ENCODE assay signal across 9 cellular contexts in the genomic region with DNA sequence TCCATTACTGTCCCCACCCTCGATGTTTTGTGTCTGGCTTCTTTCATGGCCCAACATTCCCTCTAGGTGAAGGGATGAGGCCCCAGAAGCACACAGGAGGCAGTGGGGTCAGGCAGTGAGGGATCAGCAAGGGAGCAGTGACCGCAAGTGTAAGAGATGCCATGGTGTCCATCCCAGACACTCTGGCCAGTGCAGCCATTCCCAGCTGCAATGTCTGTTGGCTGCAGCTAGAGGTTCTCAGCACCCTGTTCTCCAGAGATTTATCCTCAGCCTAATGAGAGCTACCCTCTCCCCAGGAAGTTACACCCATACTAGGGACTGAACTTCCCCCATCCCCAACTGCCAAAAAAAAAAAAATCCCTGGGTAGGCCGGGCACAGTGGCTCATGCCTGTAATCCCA. TPM values are rescaled to one million over a fixed set of nuclear protein-coding genes. Genes with fewer than 3 reads are reported as not detected.
A peak's percentile ranks its signal among the peaks of the same experiment; 100 is the strongest.
DNase-seq lines count a peak whose midpoint lies in the region; ATAC-seq and TF ChIP-seq lines count a peak whose summit lies in the region.
"Had no signal": no experiment of that assay in that cellular context is flagged by ENCODE, and none has a peak within 500 bp of the region (broad histone marks: within the 10 kb centered on the region; RNA-seq: fewer than 3 reads in every experiment).

No MANE protein-coding gene starts in this region.

- intact Hi-C loops in natural killer cell (cut with micrococcal nuclease) (no loop called here), right cardiac atrium (cut with DNase I) (loop anchor here (5.0 to 10.0 kb wide), 2 partner anchors 50 to 53 kb away; no protein-coding TSS in a partner anchor)

- H3K4me3 ChIP-seq in right cardiac atrium (ENCODE audit: low read length) (no peak overlapping the region), HAP-1 (no peak overlapping the region)

- H3K9me3 ChIP-seq in right cardiac atrium (ENCODE audit: control insufficient read depth, low read length) (no peaks in the 10 kb centered on the region), HAP-1 (no peaks in the 10 kb centered on the region)

- no peak for TF ChIP-seq CTCF in natural killer cell (IDR thresholded peaks at IDR 0.05)

- DNase-seq in natural killer cell (no peak), SW480 (ENCODE audit: low spot score) (peak; percentile 9), right cardiac atrium (peak in 1 of 3 donors; percentile 69), HAP-1 (ENCODE audit: low spot score in 2 of 2) (no peak), NCI-H446 treated with DMSO at 0.1 percent for 48 hours (lab: John Stamatoyannopoulos, UW) (no peak)
- no peak for DNase-seq in natural killer cell treated with Interleukin-12 subunit alpha and Interleukin-12 subunit beta and Interleukin-15 and Interleukin-18, amount 100 ng/mL, for 72 hours (ENCODE audit: low spot score)
- no peak for DNase-seq in stimulated activated CD4-positive, alpha-beta T cell treated with anti-CD3 and anti-CD28 coated beads, Interleukin-12 subunit alpha, Interleukin-12 subunit beta, amount 100 ng/mL, for 4 hours
- no peak for DNase-seq in effector CD8-positive, alpha-beta T cell (lab: John Stamatoyannopoulos, UW)
- DNase-seq: glutamatergic neuron had no signal

- in situ Hi-C loops in HAP-1 (cut with MboI; ENCODE audit: low sequenced_read_pairs), result no loop called here

- H3K4me3 Mint-ChIP-seq in natural killer cell, result no peak overlapping the region
- H3K4me3 Mint-ChIP-seq in natural killer cell treated with Interleukin-12 subunit alpha and Interleukin-12 subunit beta and Interleukin-15 and Interleukin-18, amount 100 ng/mL, for 72 hours, result no peak overlapping the region

- no peaks in the 10 kb centered on the region for H3K27me3 ChIP-seq in right cardiac atrium (ENCODE audit: control insufficient read depth, insufficient read depth)
- H3K27me3 ChIP-seq in HAP-1 (ENCODE audit: low read depth), result no peaks in the 10 kb centered on the region

- H3K4me1 ChIP-seq in right cardiac atrium (ENCODE audit: control insufficient read depth, insufficient read depth, low read length) (no peaks in the 10 kb centered on the region), HAP-1 (peaks cover 8% of the 10 kb centered on the region)

- ATAC-seq in natural killer cell (no peak), right cardiac atrium (peak; percentile 83)
- no peak for ATAC-seq in natural killer cell treated with Interleukin-12 subunit alpha and Interleukin-12 subunit beta and Interleukin-15 and Interleukin-18, amount 100 ng/mL, for 72 hours

- H3K27me3 Mint-ChIP-seq in natural killer cell (ENCODE audit: low read depth in 2 of 2), result no peaks in the 10 kb centered on the region
- no peaks in the 10 kb centered on the region for H3K27me3 Mint-ChIP-seq in natural killer cell treated with Interleukin-12 subunit alpha and Interleukin-12 subunit beta and Interleukin-15 and Interleukin-18, amount 100 ng/mL, for 72 hours

- H3K4me1 Mint-ChIP-seq in natural killer cell, result peaks cover 57 to 75% of the 10 kb centered on the region in 2 donors
- H3K4me1 Mint-ChIP-seq in natural killer cell treated with Interleukin-12 subunit alpha and Interleukin-12 subunit beta and Interleukin-15 and Interleukin-18, amount 100 ng/mL, for 72 hours (ENCODE audit: low read depth in 2 of 2), result peaks cover 52 to 70% of the 10 kb centered on the region in 2 donors

- no peak overlapping the region for H3K27ac ChIP-seq in right cardiac atrium (ENCODE audit: low read length)

- H3K27ac Mint-ChIP-seq in natural killer cell, result peak overlapping the region; percentile 94 to 97
- H3K27ac Mint-ChIP-seq in natural killer cell treated with Interleukin-12 subunit alpha and Interleukin-12 subunit beta and Interleukin-15 and Interleukin-18, amount 100 ng/mL, for 72 hours, result peak overlapping the region in 1 of 2 donors; percentile 91

- peaks cover 8% of the 10 kb centered on the region for H3K36me3 Mint-ChIP-seq in natural killer cell
- no peaks in the 10 kb centered on the region for H3K36me3 Mint-ChIP-seq in natural killer cell treated with Interleukin-12 subunit alpha and Interleukin-12 subunit beta and Interleukin-15 and Interleukin-18, amount 100 ng/mL, for 72 hours

- 70% methylated on average over 3 of the region's 3 CpGs for WGBS in right cardiac atrium

- H3K9me3 Mint-ChIP-seq in natural killer cell, result no peaks in the 10 kb centered on the region
- H3K9me3 Mint-ChIP-seq in natural killer cell treated with Interleukin-12 subunit alpha and Interleukin-12 subunit beta and Interleukin-15 and Interleukin-18, amount 100 ng/mL, for 72 hours, result no peaks in the 10 kb centered on the region

- H3K36me3 ChIP-seq in HAP-1 (replicated peaks), result no peaks in the 10 kb centered on the region

RNA-seq across cellular contexts. Expression of gene TRANK1, which starts 40.2 kb away (rescaled TPM):
- total RNA-seq in natural killer cell, result 100 to 1,000 TPM; 105 to 158 (median 139) TPM
- 10 to 100 TPM; 10.0 to 11.5 TPM for total RNA-seq in natural killer cell treated with Interleukin-12 subunit alpha and Interleukin-12 subunit beta and Interleukin-15 and Interleukin-18, amount 100 ng/mL, for 72 hours
- 10 to 100 TPM in 3 of 4 donors, 1 to 10 TPM in 1; 7.9 to 13.2 (median 12.0) TPM for total RNA-seq in right cardiac atrium
- polyA plus RNA-seq in right cardiac atrium, result 4.6 TPM

Comparison
In these comparisons a context has a peak if more than half of its experiments do, and no peak if none do; other contexts are left out.
1. RNA of gene TRANK1, which starts 40.2 kb away (total RNA-seq): 105 to 158 TPM in natural killer cell; 7.9 to 13.2 TPM in right cardiac atrium and 10.0 to 11.5 TPM in natural killer cell treated with Interleukin-12 subunit alpha and Interleukin-12 subunit beta and Interleukin-15 and Interleukin-18, amount 100 ng/mL, for 72 hours; every median in the first group is over 4 times any median in the second.
2. ATAC-seq: peak in right cardiac atrium (2 of 2); none in natural killer cell (0 of 3) and natural killer cell treated with Interleukin-12 subunit alpha and Interleukin-12 subunit beta and Interleukin-15 and Interleukin-18, amount 100 ng/mL, for 72 hours (0 of 2).